In the genomic region with DNA sequence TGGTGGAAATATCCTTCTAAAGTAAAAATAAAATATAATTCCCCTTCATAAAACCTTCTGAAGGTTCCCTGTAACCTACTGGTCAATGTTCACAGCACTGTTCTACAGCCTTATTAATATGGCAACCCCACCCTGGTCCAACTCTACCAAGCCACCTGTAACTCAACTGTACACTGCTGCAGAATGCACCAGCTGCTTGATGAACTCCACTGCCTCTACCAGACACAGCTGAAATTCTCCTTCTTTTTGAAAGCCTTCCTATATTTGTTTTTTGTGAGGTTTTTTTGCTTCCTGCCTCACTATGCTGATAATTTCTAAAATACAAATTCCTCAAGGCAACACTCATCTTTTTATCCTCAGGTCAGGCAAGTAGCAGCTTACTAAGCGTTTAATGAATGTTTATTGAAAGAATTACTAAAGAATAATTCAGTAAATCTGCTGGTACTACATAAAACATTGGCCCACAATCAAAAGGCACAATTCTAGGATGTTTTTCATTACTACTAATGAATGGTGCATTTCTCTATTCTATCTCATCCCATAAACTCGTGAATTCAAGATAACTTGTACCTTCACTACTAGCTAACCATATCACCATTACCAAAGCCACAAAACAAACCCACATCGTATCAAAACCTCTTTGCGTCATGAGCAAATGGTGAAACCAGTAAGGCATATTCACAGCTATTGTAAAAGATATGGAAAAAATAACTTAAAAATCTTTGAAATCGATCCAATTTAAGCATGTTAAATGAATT, we compare ENCODE assay signal across 13 cellular contexts. TPM values are rescaled to one million over a fixed set of nuclear protein-coding genes. Genes with fewer than 3 reads are reported as not detected.
DNase-seq lines count a peak whose midpoint lies in the region; ATAC-seq, FAIRE-seq and TF ChIP-seq lines count a peak whose summit lies in the region.
"Had no signal": no experiment of that assay in that cellular context is flagged by ENCODE, and none has a peak within 500 bp of the region (broad histone marks: within the 10 kb centered on the region; RNA-seq: fewer than 3 reads in every experiment).

No MANE protein-coding gene starts in this region.

- H4K8ac ChIP-seq in IMR-90 (ENCODE audit: low read depth in 2 of 2, low read length in 2 of 2) = no peak overlapping the region

- POLR2A ChIA-PET in IMR-90 (lab: Charles Lee; ENCODE audit: unreplicated experiment) = no interaction called here
- POLR2A ChIA-PET in GM12878 (lab: Charles Lee) = interaction anchor here (1.0 to 4.2 kb wide), 3 partner anchors 9 to 15 kb away, joined by 3 to 15 read pairs (median 5); no protein-coding TSS in a partner anchor

- no peak overlapping the region for H3K9ac ChIP-seq in IMR-90 (ENCODE audit: low read depth, low read length)
- H3K9ac ChIP-seq in GM12878 (ENCODE audit: control insufficient read depth, insufficient read depth, low read length) = no peak overlapping the region

- TF ChIP-seq POLR2A in IMR-90 (IDR thresholded peaks at IDR 0.05; ENCODE audit: low read depth, low read length) (no peak), GM12878 (IDR thresholded peaks at IDR 0.05; ENCODE audit: low read depth, low read length) (no peak)

- CTCF ChIA-PET in IMR-90 (lab: Yijun Ruan, JAX) = no interaction called here
- CTCF ChIA-PET in GM12878 (lab: Yijun Ruan, JAX) = interaction anchor here (0.7 to 4.7 kb wide), 10 partner anchors 9 to 297 kb away, joined by 3 to 52 read pairs (median 4); no protein-coding TSS in a partner anchor

- H2AFZ ChIP-seq in IMR-90 (replicated peaks; ENCODE audit: low read length, poor library complexity) (no peak overlapping the region), GM12878 (ENCODE audit: control insufficient read depth, low read depth, low read length) (no peak overlapping the region)

- H2BK120ac ChIP-seq in IMR-90 (ENCODE audit: low read depth, low read length) = no peak overlapping the region

- H3K56ac ChIP-seq in IMR-90 (ENCODE audit: extremely low read depth, insufficient read depth, low read length) = no peak overlapping the region

- BruUV-seq in IMR-90 (replicated peaks; lab: Mats Ljungman, UMichigan) (no TSS peak), GM12878 (replicated peaks; lab: Mats Ljungman, UMichigan) (no TSS peak)

- H3K4me1 Mint-ChIP-seq in nephron = peaks cover 49% of the 10 kb centered on the region

- H4K5ac ChIP-seq in IMR-90 (ENCODE audit: low read depth, low read length) = no peak overlapping the region

- RAD21 ChIA-PET in GM12878 (lab: Charles Lee; ENCODE audit: unreplicated experiment) = interaction anchor here (0.7 to 3.5 kb wide), 7 partner anchors 11 to 184 kb away, joined by 3 to 15 read pairs (median 5); no protein-coding TSS in a partner anchor

- peaks cover 26% of the 10 kb centered on the region in 2 experiments for H3K79me1 ChIP-seq in IMR-90 (ENCODE audit: low read depth in 1 of 2, low read length in 2 of 2)

- no peak overlapping the region for H3K23ac ChIP-seq in IMR-90 (ENCODE audit: low read depth, low read length)

- no peaks in the 10 kb centered on the region for H3K9me2 ChIP-seq in DOHH2 (replicated peaks; ENCODE audit: control insufficient read depth, low read length)

- H3F3A ChIP-seq in DOHH2 (ENCODE audit: control insufficient read depth, insufficient read depth) = no peaks in the 10 kb centered on the region

- TF ChIP-seq CTCF in DOHH2 (IDR thresholded peaks at IDR 0.05; ENCODE audit: low read depth, low read length, poor library complexity, severe bottlenecking) (no peak), IMR-90 (conservative IDR thresholded peaks at IDR 0.05; ENCODE audit: low read depth, low read length) (no peak), GM12878 (IDR thresholded peaks at IDR 0.05 in 2 of 3, conservative IDR thresholded peaks at IDR 0.05 in 1 of 3; ENCODE audit: control insufficient read depth in 2 of 3, extremely low read depth in 1 of 3, insufficient read depth in 1 of 3, low read depth in 3 of 3, low read length in 3 of 3) (no peak), nephron (IDR thresholded peaks at IDR 0.05; ENCODE audit: unreplicated experiment in 3 of 3) (no peak), brain microvascular endothelial cell (IDR thresholded peaks at IDR 0.05; ENCODE audit: low read depth, low read length, missing control alignments) (no peak)

- H3K27me3 ChIP-seq in DOHH2 (ENCODE audit: control insufficient read depth, low read length) = no peaks in the 10 kb centered on the region
- H3K27me3 ChIP-seq in IMR-90 (ENCODE audit: control insufficient read depth, insufficient read depth, low read length) = no peaks in the 10 kb centered on the region
- no peaks in the 10 kb centered on the region for H3K27me3 ChIP-seq in GM12878 (replicated peaks in 1 of 2; ENCODE audit: control insufficient read depth in 2 of 2, insufficient read depth in 2 of 2, low read length in 1 of 2)
- no peaks in the 10 kb centered on the region for H3K27me3 ChIP-seq in brain microvascular endothelial cell (replicated peaks)
- H3K27me3 ChIP-seq: esophagus squamous epithelium had no signal

- H3K4ac ChIP-seq in IMR-90 (ENCODE audit: low read depth, low read length) = no peak overlapping the region

- peaks cover 6% of the 10 kb centered on the region; the same call in 1 of the 2 replicates for H3K9me1 ChIP-seq in IMR-90 (ENCODE audit: insufficient read depth, low read length)

- SMC1A ChIA-PET in GM12878 (lab: Charles Lee; ENCODE audit: uncharacterized antibody, unreplicated experiment) = interaction anchor here (0.8 to 3.8 kb wide), 20 partner anchors 10 to 260 kb away, joined by 3 to 29 read pairs (median 5); a partner anchor contains a TSS

- intact Hi-C loops in IMR-90 (cut with micrococcal nuclease) = loop anchor here (2.0 to 5.0 kb wide), 3 partner anchors 65 to 246 kb away; no protein-coding TSS in a partner anchor
- intact Hi-C loops in GM12878 (cut with micrococcal nuclease; ENCODE audit: unreplicated experiment) = no loop called here

- H2BK5ac ChIP-seq in IMR-90 (ENCODE audit: low read depth, low read length, poor library complexity, severe bottlenecking) = no peak overlapping the region

- H3K9me3 ChIP-seq in DOHH2 (ENCODE audit: control insufficient read depth, insufficient read depth, low read length) (no peaks in the 10 kb centered on the region), IMR-90 (ENCODE audit: control insufficient read depth, insufficient read depth, low read length) (no peaks in the 10 kb centered on the region), GM12878 (replicated peaks; ENCODE audit: control insufficient read depth, insufficient read depth, low read length) (no peaks in the 10 kb centered on the region; the same call in 2 of the 3 replicates)
- H3K9me3 ChIP-seq: esophagus squamous epithelium had no signal

- H3K4me3 Mint-ChIP-seq in nephron = peak overlapping the region; percentile 22 to 67 (median 43)

- H2AK9ac ChIP-seq in IMR-90 (replicated peaks; ENCODE audit: low read depth, low read length, poor library complexity) = no peak overlapping the region

- no peak overlapping the region for H2BK15ac ChIP-seq in IMR-90 (ENCODE audit: low read depth, low read length)

- H3K4me3 ChIP-seq in DOHH2 (ENCODE audit: low read length) (peak overlapping the region; percentile 88), IMR-90 (ENCODE audit: insufficient read depth, low read depth, low read length) (no peak overlapping the region), GM12878 (no peak overlapping the region), brain microvascular endothelial cell (ENCODE audit: low read depth, low read length) (no peak overlapping the region)

- peaks cover 41% of the 10 kb centered on the region for H3K4me1 ChIP-seq in DOHH2 (ENCODE audit: control insufficient read depth, low read length)
- H3K4me1 ChIP-seq in IMR-90 (ENCODE audit: control insufficient read depth, insufficient read depth, low read length) = peaks cover 4% of the 10 kb centered on the region
- H3K4me1 ChIP-seq in GM12878 (ENCODE audit: control insufficient read depth, insufficient read depth, low read length) = peaks cover 17% of the 10 kb centered on the region; the same call in 1 of the 2 replicates

- H4K20me1 ChIP-seq in DOHH2 (ENCODE audit: control insufficient read depth, insufficient read depth, low read depth, low read length) (peaks cover 3% of the 10 kb centered on the region; the same call in 1 of the 2 replicates), IMR-90 (ENCODE audit: insufficient read depth, low read length) (no peaks in the 10 kb centered on the region; the same call in 1 of the 2 replicates), GM12878 (ENCODE audit: control insufficient read depth, insufficient read depth) (no peaks in the 10 kb centered on the region)

- H3K27me3 Mint-ChIP-seq in nephron (ENCODE audit: low read depth) = no peaks in the 10 kb centered on the region
- H3K27me3 Mint-ChIP-seq: activated CD4-positive, alpha-beta T cell treated with anti-CD3 and anti-CD28 coated beads for 36 hours had no signal

- no peak overlapping the region for H2BK20ac ChIP-seq in IMR-90 (ENCODE audit: low read depth, low read length)

- no peak for FAIRE-seq in GM12878 (lab: Jason Lieb, UNC)

- DNase-seq in IMR-90 (peak; percentile 66), GM12878 (ENCODE audit: low read depth, low spot score) (no peak), NCI-H1436 treated with DMSO at 0.1 percent for 48 hours (lab: John Stamatoyannopoulos, UW) (no peak), SKM-1 (lab: John Stamatoyannopoulos, UW; ENCODE audit: unreplicated experiment) (no peak), brain microvascular endothelial cell (no peak)
- DNase-seq: activated CD4-positive, alpha-beta T cell treated with anti-CD3 and anti-CD28 coated beads for 36 hours; cerebellar nuclear complex; esophagus squamous epithelium; islet precursor cell; NCI-H1694 treated with DMSO at 0.1 percent for 48 hours had no signal

- H3K4me2 ChIP-seq in DOHH2 (ENCODE audit: low read length) (peak overlapping the region; percentile 78), IMR-90 (ENCODE audit: low read depth, low read length) (peak overlapping the region; percentile 16), GM12878 (ENCODE audit: control insufficient read depth, insufficient read depth) (peak overlapping the region; percentile 82)

- H3K36me3 ChIP-seq in DOHH2 (ENCODE audit: control insufficient read depth, low read length) = peaks cover 12% of the 10 kb centered on the region
- H3K36me3 ChIP-seq in IMR-90 (ENCODE audit: control insufficient read depth, insufficient read depth, low read length) = no peaks in the 10 kb centered on the region
- H3K36me3 ChIP-seq in GM12878 (ENCODE audit: control insufficient read depth in 2 of 2, insufficient read depth in 2 of 2, low read length in 1 of 2) = no peaks in the 10 kb centered on the region
- no peaks in the 10 kb centered on the region for H3K36me3 ChIP-seq in brain microvascular endothelial cell (replicated peaks)
- H3K36me3 ChIP-seq: esophagus squamous epithelium had no signal

- ATAC-seq in IMR-90 (ENCODE audit: low read depth) (0 out of 2 replicates have a peak, but pooled peaks have one; percentile 0), GM12878 (no peak), GM21526 (IDR thresholded peaks at IDR 0.05; ENCODE audit: low FRiP score, unreplicated experiment) (no peak)
- ATAC-seq: activated CD4-positive, alpha-beta T cell treated with anti-CD3 and anti-CD28 coated beads for 36 hours had no signal

- no peak overlapping the region for H3K18ac ChIP-seq in IMR-90 (ENCODE audit: low read depth, low read length)

- in situ Hi-C loops in IMR-90 (cut with MboI; ENCODE audit: low sequenced_read_pairs) = no loop called here
- in situ Hi-C loops in GM12878 (cut with MboI) = no loop called here
- in situ Hi-C loops in brain microvascular endothelial cell (cut with HindIII; ENCODE audit: low pct_ligation_motif_present, low sequenced_read_pairs) = no loop called here

- H3K27ac Mint-ChIP-seq in nephron = no peak overlapping the region
- H3K27ac Mint-ChIP-seq: activated CD4-positive, alpha-beta T cell treated with anti-CD3 and anti-CD28 coated beads for 36 hours had no signal

- no peaks in the 10 kb centered on the region for H3K9me3 Mint-ChIP-seq in nephron

- H4K91ac ChIP-seq in IMR-90 (ENCODE audit: insufficient read depth, low read depth, low read length) = no peak overlapping the region

- TF ChIP-seq RAD21 in IMR-90 (IDR thresholded peaks at IDR 0.05; ENCODE audit: low read length) (no peak), GM12878 (IDR thresholded peaks at IDR 0.05; ENCODE audit: insufficient read depth, low read depth, low read length) (no peak)

- no peak overlapping the region for H2AK5ac ChIP-seq in IMR-90 (ENCODE audit: low read depth, low read length)

- H3K79me2 ChIP-seq in DOHH2 (ENCODE audit: control insufficient read depth, low read length) (peaks cover 80% of the 10 kb centered on the region), GM12878 (ENCODE audit: control insufficient read depth, insufficient read depth, low read length) (peaks cover 12% of the 10 kb centered on the region)

- dilution Hi-C loops in IMR-90 (cut with HindIII; ENCODE audit: low sequenced_read_pairs, unreplicated experiment) = no loop called here

- WGBS in IMR-90 (ENCODE audit: extremely low coverage in 2 of 2, insufficient read length in 1 of 2), 2 experiments = no CpG with 5 or more reads among the region's 5 CpGs
- WGBS in GM12878 (ENCODE audit: insufficient coverage, insufficient replicate concordance, low lambda C conversion rate, missing lambda C conversion rate) = 96% methylated on average over 5 of the region's 5 CpGs

- H3K14ac ChIP-seq in IMR-90 (replicated peaks; ENCODE audit: low read depth, low read length) = 0 out of 2 replicates have a peak overlapping the region, but pooled peaks have one; percentile 22

- no peak for TF ChIP-seq EP300 in GM12878 (IDR thresholded peaks at IDR 0.05; ENCODE audit: borderline replicate concordance in 1 of 2, control insufficient read depth in 1 of 2, low read depth in 2 of 2, low read length in 2 of 2)

- no peaks in the 10 kb centered on the region for H3K36me3 Mint-ChIP-seq in nephron (ENCODE audit: low read depth)

- H3K27ac ChIP-seq in DOHH2 (ENCODE audit: low read depth, low read length) (no peak overlapping the region), IMR-90 (ENCODE audit: insufficient read depth, low read length) (no peak overlapping the region), GM12878 (ENCODE audit: control insufficient read depth, insufficient read depth) (no peak overlapping the region), brain microvascular endothelial cell (no peak overlapping the region)
- H3K27ac ChIP-seq: esophagus squamous epithelium had no signal

RNA-seq across cellular contexts. Expression of a gene that starts 2.4 kb away (rescaled TPM):
- total RNA-seq in IMR-90 (2012; rRNA removed) = 13.4 and 22.8 TPM in 2 replicates
- polyA plus RNA-seq in IMR-90 (2012; rRNA removed) = 4.6 and 7.7 TPM in 2 replicates
- polyA plus RNA-seq in IMR-90 (2012; cell fraction: cytosol; rRNA removed) = 0.77 and 1.4 TPM in 2 replicates
- 0.90 and 7.3 TPM in 2 replicates for polyA plus RNA-seq in IMR-90 (2012; cell fraction: nucleus; rRNA removed; ENCODE audit: low replicate concordance)
- 13.3 and 15.2 TPM in 2 replicates for total RNA-seq in GM12878 (2013; cell fraction: nucleolus; rRNA removed)
- 7.6 and 8.5 TPM in 2 replicates for total RNA-seq in GM12878 (2014; rRNA removed)
- total RNA-seq in GM12878 (2014; rRNA removed; fragmentation: Illumina TruSeq; extraction: Trizol) = 14.0 and 14.6 TPM in 2 replicates
- 11.8 and 13.8 TPM in 2 replicates for total RNA-seq in GM12878 (2021)
- 1.8 TPM for polyA plus RNA-seq in GM12878 (2011; ENCODE audit: low read depth)
- polyA plus RNA-seq in GM12878 (2011; rRNA removed) = 8.4 and 13.6 TPM in 2 replicates
- polyA plus RNA-seq in GM12878 (2011; cell fraction: cytosol; rRNA removed) = 1.7 and 2.4 TPM in 2 replicates
- polyA plus RNA-seq in GM12878 (2011; cell fraction: nucleus; rRNA removed) = 6.7 and 7.4 TPM in 2 replicates
- polyA plus RNA-seq in GM12878 (2012) = 3.6 and 3.7 TPM in 2 replicates
- polyA plus RNA-seq in GM12878 (2014; fragmentation: Illumina TruSeq; extraction: Trizol) = 12.3 and 14.5 TPM in 2 replicates
- 1 to 10 TPM; 3.3 to 3.9 TPM for polyA plus RNA-seq in GM12878 (2014; fragmentation: Nextera tagmentation; extraction: Ambion mirVana)
- 5.9 and 7.9 TPM in 2 replicates for polyA plus RNA-seq in GM12878 (2014; rRNA removed)
- 10 to 100 TPM; 12.8 TPM for polyA plus RNA-seq in GM12878 (2016; fragmentation: Nextera tagmentation; extraction: Ambion mirVana)
- polyA minus RNA-seq in GM12878 (2011; rRNA and poly(A)+ RNA removed) = 3.2 and 6.9 TPM in 2 replicates
- 1.3 and 2.9 TPM in 2 replicates for polyA minus RNA-seq in GM12878 (2011; cell fraction: cytosol; rRNA and poly(A)+ RNA removed)
- 6.2 and 10.2 TPM in 2 replicates for polyA minus RNA-seq in GM12878 (2011; cell fraction: nucleus; rRNA and poly(A)+ RNA removed)

Comparison
In these comparisons a context has a peak if more than half of its experiments do, and no peak if none do; other contexts are left out.
1. H3K4me2 ChIP-seq: peak in every context shown above with its lines; median percentile 82 in GM12878; 78 in DOHH2; 16 in IMR-90.